In the genomic region with DNA sequence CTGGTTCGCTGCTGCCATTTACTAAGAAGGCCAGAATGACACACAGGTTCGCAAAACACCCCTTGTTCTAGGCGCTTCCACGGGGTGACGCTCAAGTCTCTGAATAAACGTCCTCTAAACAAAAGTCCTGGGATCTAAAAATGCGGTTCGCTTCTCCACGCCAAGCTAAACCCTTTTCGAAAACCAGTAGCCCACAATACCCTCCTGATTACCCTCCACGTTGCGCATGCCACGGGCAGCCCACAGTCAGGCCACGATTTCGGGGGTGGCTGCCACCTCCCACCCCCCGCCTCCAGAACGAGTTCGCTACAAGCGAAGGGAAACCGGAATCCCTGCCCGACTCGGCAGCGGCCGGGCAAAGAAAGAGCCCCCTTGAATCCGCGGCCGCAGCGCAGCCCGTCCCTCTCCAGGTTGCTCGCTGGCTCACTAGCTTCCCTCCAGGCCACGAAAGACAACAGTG, we compare ENCODE assay signal across 8 cellular contexts. TPM values are rescaled to one million over a fixed set of nuclear protein-coding genes. Genes with fewer than 3 reads are reported as not detected.
A peak's percentile ranks its signal among the peaks of the same experiment; 100 is the strongest.
DNase-seq lines count a peak whose midpoint lies in the region; ATAC-seq, FAIRE-seq and TF ChIP-seq lines count a peak whose summit lies in the region.

No MANE protein-coding gene starts in this region.

- H3K27ac Mint-ChIP-seq in GM23338, result peak overlapping the region; percentile 98
- H3K27ac Mint-ChIP-seq in natural killer cell treated with Interleukin-12 subunit alpha and Interleukin-12 subunit beta and Interleukin-15 and Interleukin-18, amount 100 ng/mL, for 72 hours, result peak overlapping the region; percentile 92 to 95

- no peaks in the 10 kb centered on the region for H3K9me2 ChIP-seq in GM23338 (ENCODE audit: insufficient read depth)

- FAIRE-seq in H54 (lab: Jason Lieb, UNC), result no peak

- no peak for TF ChIP-seq POLR2A in esophagus muscularis mucosa (IDR thresholded peaks at IDR 0.05; ENCODE audit: low read depth)
- no peak for TF ChIP-seq POLR2A in thyroid gland (IDR thresholded peaks at IDR 0.05)
- TF ChIP-seq POLR2A in H54 (IDR thresholded peaks at IDR 0.05; ENCODE audit: low read depth, low read length), result no peak

- DNase-seq in GM23338 (ENCODE audit: low spot score) (no peak), NCI-H1092 (lab: John Stamatoyannopoulos, UW) (peak; percentile 47), activated T-cell treated with anti-CD3 and anti-CD28 coated beads for 4 hours (peak; percentile 37), esophagus muscularis mucosa (ENCODE audit: extremely low spot score) (no peak), thyroid gland (peak; percentile 39 to 40), H54 (ENCODE audit: insufficient read length, low spot score) (no peak)
- no peak for DNase-seq in natural killer cell treated with Interleukin-12 subunit alpha and Interleukin-12 subunit beta and Interleukin-15 and Interleukin-18, amount 100 ng/mL, for 72 hours (ENCODE audit: low spot score)

- H3K4me2 ChIP-seq in GM23338, result peak overlapping the region; percentile 93

- intact Hi-C loops in esophagus muscularis mucosa (cut with DNase I) (no loop called here), thyroid gland (cut with DNase I) (loop anchor here (5.0 kb wide), 1 partner anchor 81 kb away; a partner anchor contains a TSS)

- H3K4me3 ChIP-seq in GM08714 (ENCODE audit: low read length) (peak overlapping the region; percentile 77), GM23338 (peak overlapping the region; percentile 90), esophagus muscularis mucosa (peak overlapping the region; percentile 61 to 68 (median 66)), thyroid gland (replicated peaks in 1 of 3) (peak overlapping the region; percentile 58 to 77 (median 75))

- H2AFZ ChIP-seq in GM23338, result no peak overlapping the region

- H3K36me3 ChIP-seq in GM23338 (ENCODE audit: insufficient read depth) (peaks cover 11% of the 10 kb centered on the region; the same call in 1 of the 2 replicates), esophagus muscularis mucosa (peaks cover 0 to 32% (median 20%) of the 10 kb centered on the region in 4 donors), thyroid gland (peaks cover 0 to 7% of the 10 kb centered on the region in 2 donors)

- peaks cover 17% of the 10 kb centered on the region for H3K4me1 ChIP-seq in GM23338 (ENCODE audit: insufficient read depth)
- H3K4me1 ChIP-seq in esophagus muscularis mucosa, result peaks cover 24 to 45% (median 38%) of the 10 kb centered on the region in 4 donors
- peaks cover 0 to 6% of the 10 kb centered on the region in 2 donors for H3K4me1 ChIP-seq in thyroid gland

- H3K27ac ChIP-seq in GM23338 (ENCODE audit: low read depth) (peak overlapping the region; percentile 94), esophagus muscularis mucosa (replicated peaks in 1 of 4) (peak overlapping the region; percentile 91 to 93 (median 92)), thyroid gland (peak overlapping the region; percentile 81 to 97 (median 94))

- H3K79me2 ChIP-seq in GM23338 (replicated peaks; ENCODE audit: insufficient read depth), result peaks cover 53% of the 10 kb centered on the region

- peak overlapping the region; percentile 93 for H3K4me3 Mint-ChIP-seq in GM23338
- peak overlapping the region; percentile 89 for H3K4me3 Mint-ChIP-seq in natural killer cell treated with Interleukin-12 subunit alpha and Interleukin-12 subunit beta and Interleukin-15 and Interleukin-18, amount 100 ng/mL, for 72 hours

- TF ChIP-seq CTCF in GM23338 (conservative IDR thresholded peaks at IDR 0.05; ENCODE audit: low read depth in 2 of 2) (no peak), esophagus muscularis mucosa (IDR thresholded peaks at IDR 0.05) (peak in 1 of 3 experiments; percentile 10), thyroid gland (IDR thresholded peaks at IDR 0.05) (peak in 2 of 6 experiments; percentile 21 to 29)

- H3K27me3 Mint-ChIP-seq in GM23338 (ENCODE audit: insufficient read depth, low read depth, poor library complexity), result no peaks in the 10 kb centered on the region
- H3K27me3 Mint-ChIP-seq in natural killer cell treated with Interleukin-12 subunit alpha and Interleukin-12 subunit beta and Interleukin-15 and Interleukin-18, amount 100 ng/mL, for 72 hours, result no peaks in the 10 kb centered on the region

- H3F3A ChIP-seq in GM23338 (replicated peaks; ENCODE audit: low read depth), result peaks cover 3% of the 10 kb centered on the region; the same call in 1 of the 2 replicates

- 30% methylated on average over 20 of the region's 31 CpGs for WGBS in esophagus muscularis mucosa
- 0 to 1% methylated on average over 1 to 9 of the region's 31 CpGs for WGBS in thyroid gland, 2 donors

- H3K27me3 ChIP-seq in GM23338 (ENCODE audit: insufficient read depth) (no peaks in the 10 kb centered on the region), esophagus muscularis mucosa (no peaks in the 10 kb centered on the region), thyroid gland (no peaks in the 10 kb centered on the region)

- H3K9me3 ChIP-seq in esophagus muscularis mucosa, result peaks cover 0 to 5% (median 0%) of the 10 kb centered on the region in 4 donors
- no peaks in the 10 kb centered on the region for H3K9me3 ChIP-seq in thyroid gland

- no peaks in the 10 kb centered on the region for H3K9me3 Mint-ChIP-seq in GM23338
- H3K9me3 Mint-ChIP-seq in natural killer cell treated with Interleukin-12 subunit alpha and Interleukin-12 subunit beta and Interleukin-15 and Interleukin-18, amount 100 ng/mL, for 72 hours, result no peaks in the 10 kb centered on the region

- peak; percentile 20 for ATAC-seq in GM23338
- ATAC-seq in natural killer cell treated with Interleukin-12 subunit alpha and Interleukin-12 subunit beta and Interleukin-15 and Interleukin-18, amount 100 ng/mL, for 72 hours, result peak; percentile 25 to 28

- TF ChIP-seq EP300 in esophagus muscularis mucosa (IDR thresholded peaks at IDR 0.05), result no peak

- H4K20me1 ChIP-seq in GM23338 (replicated peaks; ENCODE audit: insufficient read depth), result peaks cover 27% of the 10 kb centered on the region

- H3K4me1 Mint-ChIP-seq in GM23338, result peaks cover 9% of the 10 kb centered on the region; the same call in 2 of the 3 replicates
- peaks cover 10 to 16% of the 10 kb centered on the region in 2 donors for H3K4me1 Mint-ChIP-seq in natural killer cell treated with Interleukin-12 subunit alpha and Interleukin-12 subunit beta and Interleukin-15 and Interleukin-18, amount 100 ng/mL, for 72 hours (ENCODE audit: low read depth in 2 of 2)

- H3K36me3 Mint-ChIP-seq in GM23338 (ENCODE audit: low read depth), result peaks cover 53% of the 10 kb centered on the region
- peaks cover 9% of the 10 kb centered on the region for H3K36me3 Mint-ChIP-seq in natural killer cell treated with Interleukin-12 subunit alpha and Interleukin-12 subunit beta and Interleukin-15 and Interleukin-18, amount 100 ng/mL, for 72 hours

TF ChIP-seq in GM23338, 12 proteins besides CTCF, POLR2A, EP300 and RAD21 (continues in another document):
- TF ChIP-seq NANOG (IDR thresholded peaks at IDR 0.05; ENCODE audit: borderline replicate concordance) (no peak), ZNF331 (CRISPR knock-in tag; IDR thresholded peaks at IDR 0.05; ENCODE audit: low read depth) (no peak), STAT1 (IDR thresholded peaks at IDR 0.05; ENCODE audit: unreplicated experiment) (no peak), JUNB (IDR thresholded peaks at IDR 0.05; ENCODE audit: unreplicated experiment) (no peak)
- TF ChIP-seq, protein P1, sequence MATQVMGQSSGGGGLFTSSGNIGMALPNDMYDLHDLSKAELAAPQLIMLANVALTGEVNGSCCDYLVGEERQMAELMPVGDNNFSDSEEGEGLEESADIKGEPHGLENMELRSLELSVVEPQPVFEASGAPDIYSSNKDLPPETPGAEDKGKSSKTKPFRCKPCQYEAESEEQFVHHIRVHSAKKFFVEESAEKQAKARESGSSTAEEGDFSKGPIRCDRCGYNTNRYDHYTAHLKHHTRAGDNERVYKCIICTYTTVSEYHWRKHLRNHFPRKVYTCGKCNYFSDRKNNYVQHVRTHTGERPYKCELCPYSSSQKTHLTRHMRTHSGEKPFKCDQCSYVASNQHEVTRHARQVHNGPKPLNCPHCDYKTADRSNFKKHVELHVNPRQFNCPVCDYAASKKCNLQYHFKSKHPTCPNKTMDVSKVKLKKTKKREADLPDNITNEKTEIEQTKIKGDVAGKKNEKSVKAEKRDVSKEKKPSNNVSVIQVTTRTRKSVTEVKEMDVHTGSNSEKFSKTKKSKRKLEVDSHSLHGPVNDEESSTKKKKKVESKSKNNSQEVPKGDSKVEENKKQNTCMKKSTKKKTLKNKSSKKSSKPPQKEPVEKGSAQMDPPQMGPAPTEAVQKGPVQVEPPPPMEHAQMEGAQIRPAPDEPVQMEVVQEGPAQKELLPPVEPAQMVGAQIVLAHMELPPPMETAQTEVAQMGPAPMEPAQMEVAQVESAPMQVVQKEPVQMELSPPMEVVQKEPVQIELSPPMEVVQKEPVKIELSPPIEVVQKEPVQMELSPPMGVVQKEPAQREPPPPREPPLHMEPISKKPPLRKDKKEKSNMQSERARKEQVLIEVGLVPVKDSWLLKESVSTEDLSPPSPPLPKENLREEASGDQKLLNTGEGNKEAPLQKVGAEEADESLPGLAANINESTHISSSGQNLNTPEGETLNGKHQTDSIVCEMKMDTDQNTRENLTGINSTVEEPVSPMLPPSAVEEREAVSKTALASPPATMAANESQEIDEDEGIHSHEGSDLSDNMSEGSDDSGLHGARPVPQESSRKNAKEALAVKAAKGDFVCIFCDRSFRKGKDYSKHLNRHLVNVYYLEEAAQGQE (IDR thresholded peaks at IDR 0.05; ENCODE audit: unreplicated experiment), result no peak
- TF ChIP-seq, protein P2, sequence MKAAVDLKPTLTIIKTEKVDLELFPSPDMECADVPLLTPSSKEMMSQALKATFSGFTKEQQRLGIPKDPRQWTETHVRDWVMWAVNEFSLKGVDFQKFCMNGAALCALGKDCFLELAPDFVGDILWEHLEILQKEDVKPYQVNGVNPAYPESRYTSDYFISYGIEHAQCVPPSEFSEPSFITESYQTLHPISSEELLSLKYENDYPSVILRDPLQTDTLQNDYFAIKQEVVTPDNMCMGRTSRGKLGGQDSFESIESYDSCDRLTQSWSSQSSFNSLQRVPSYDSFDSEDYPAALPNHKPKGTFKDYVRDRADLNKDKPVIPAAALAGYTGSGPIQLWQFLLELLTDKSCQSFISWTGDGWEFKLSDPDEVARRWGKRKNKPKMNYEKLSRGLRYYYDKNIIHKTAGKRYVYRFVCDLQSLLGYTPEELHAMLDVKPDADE (IDR thresholded peaks at IDR 0.05), result no peak

RNA-seq across cellular contexts. Expression of a gene that starts 0.4 kb away (rescaled TPM):
- 2,883 and 2,910 TPM in 2 replicates for total RNA-seq in GM23338 (2014; rRNA removed; shearing (Covaris generic))
- polyA plus RNA-seq in GM23338 (2016; fragmentation: Nextera tagmentation; extraction: Ambion mirVana), result 2,912 and 3,172 TPM in 2 replicates
- total RNA-seq in esophagus muscularis mucosa (1,000 to 10,000 TPM in 3 of 4 donors, 100 to 1,000 TPM in 1; 593 to 7,104 (median 2,426) TPM), thyroid gland (1,000 to 10,000 TPM in 3 of 4 donors, 100 to 1,000 TPM in 1; 609 to 3,222 (median 2,121) TPM)
- 1,000 to 10,000 TPM; 1,043 to 1,156 TPM for total RNA-seq in natural killer cell treated with Interleukin-12 subunit alpha and Interleukin-12 subunit beta and Interleukin-15 and Interleukin-18, amount 100 ng/mL, for 72 hours

RNA-seq across cellular contexts. Expression of a gene that starts 32.6 kb away (rescaled TPM):
- 3.8 and 5.1 TPM in 2 replicates for total RNA-seq in GM23338 (2014; rRNA removed; shearing (Covaris generic))
- 2.4 and 3.8 TPM in 2 replicates for polyA plus RNA-seq in GM23338 (2016; fragmentation: Nextera tagmentation; extraction: Ambion mirVana)
- not detected for total RNA-seq in esophagus muscularis mucosa
- not detected for total RNA-seq in natural killer cell treated with Interleukin-12 subunit alpha and Interleukin-12 subunit beta and Interleukin-15 and Interleukin-18, amount 100 ng/mL, for 72 hours
- not detected for total RNA-seq in thyroid gland

Comparison
In these comparisons a context has a peak if more than half of its experiments do, and no peak if none do; other contexts are left out.
1. DNase-seq: peak in NCI-H1092 (single experiment), activated T-cell treated with anti-CD3 and anti-CD28 coated beads for 4 hours (single experiment) and thyroid gland (2 of 2); none in GM23338 (single experiment), esophagus muscularis mucosa (single experiment), natural killer cell treated with Interleukin-12 subunit alpha and Interleukin-12 subunit beta and Interleukin-15 and Interleukin-18, amount 100 ng/mL, for 72 hours (single experiment) and H54 (single experiment).
2. Peak in every context shown above with its lines, with median percentiles within 50 percentile points of each other: H3K4me3 ChIP-seq and H3K27ac ChIP-seq.